ENCODE assay signal across 23 cellular contexts in the genomic region with DNA sequence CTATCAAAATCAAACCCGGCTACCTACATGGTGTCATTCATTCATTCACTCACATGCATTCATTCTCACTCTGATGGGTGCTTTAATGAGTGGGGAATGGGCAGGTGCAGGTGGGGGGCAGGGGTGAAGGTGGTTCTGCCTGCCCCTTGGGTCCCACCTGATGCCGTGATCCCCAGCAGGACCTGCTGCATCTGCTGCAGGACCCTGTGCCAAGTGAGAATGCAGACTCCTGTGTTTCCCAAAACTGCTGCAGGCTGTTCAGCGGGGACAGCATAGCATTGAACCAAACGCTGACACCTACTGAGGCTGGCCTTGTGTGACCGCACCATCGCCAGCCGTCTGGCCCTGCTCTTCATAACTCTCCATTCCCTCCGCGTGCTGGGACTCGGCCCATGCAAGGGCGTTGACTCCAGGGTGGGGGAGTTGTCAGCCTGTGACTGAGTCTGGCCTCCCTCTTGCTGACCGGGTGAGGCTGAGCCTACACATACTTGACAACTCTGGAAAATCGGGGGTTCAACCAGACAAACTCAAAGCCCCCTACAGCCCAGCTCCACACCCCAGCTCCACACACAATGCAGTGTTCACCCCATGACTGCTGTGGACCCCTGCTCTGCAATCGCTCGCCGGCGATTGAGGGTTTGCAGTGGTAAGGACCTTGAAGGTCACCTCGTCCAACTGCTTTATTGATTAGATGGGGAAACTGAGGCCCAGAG. TPM values are rescaled to one million over a fixed set of nuclear protein-coding genes. Genes with fewer than 3 reads are reported as not detected.
A peak's percentile ranks its signal among the peaks of the same experiment; 100 is the strongest.
DNase-seq lines count a peak whose midpoint lies in the region; ATAC-seq, FAIRE-seq and TF ChIP-seq lines count a peak whose summit lies in the region.
"Had no signal": no experiment of that assay in that cellular context is flagged by ENCODE, and none has a peak within 500 bp of the region (broad histone marks: within the 10 kb centered on the region; RNA-seq: fewer than 3 reads in every experiment).

No MANE protein-coding gene starts in this region.

- in situ Hi-C loops in Panc1 (cut with HindIII; ENCODE audit: low pct_unique_long_range_greater_than_20kb, low sequenced_read_pairs): no loop called here

- H4K8ac ChIP-seq in H1 (ENCODE audit: extremely low read depth, insufficient read depth, low read length): no peak overlapping the region; the same call in 1 of the 2 replicates

- CTCF ChIA-PET in Panc1 (lab: Charles Lee) (no interaction called here), H1 (lab: Charles Lee; ENCODE audit: partially characterized antibody) (no interaction called here)

- no peak for TF ChIP-seq RAD21 in H1 (IDR thresholded peaks at IDR 0.05 in 1 of 2, conservative IDR thresholded peaks at IDR 0.05 in 1 of 2; ENCODE audit: low read depth in 2 of 2, low read length in 2 of 2)

- DNase-seq in Panc1 (ENCODE audit: low read depth, low spot score) (no peak), H1 (ENCODE audit: low read depth in 1 of 2, low spot score in 2 of 2) (no peak), right lobe of liver (peak in 2 of 3 donors; percentile 15 to 54), spleen (peak; percentile 70), sciatic nerve (ENCODE audit: low spot score) (no peak), mesenteric fat pad (ENCODE audit: low spot score) (no peak)
- DNase-seq: CD4-positive, alpha-beta T cell; COR-L47; DMS79 treated with DMSO at 0.1 percent for 48 hours; NCI-H1105; NCI-H146; NCI-H2029; NCI-H2227 treated with DMSO at 0.1 percent for 48 hours; NCI-H510A treated with DMSO at 0.1 percent for 48 hours; NCI-H774; NK-92 treated with Interleukin-12 subunit alpha and Interleukin-12 subunit beta, amount 100 ng/mL, for 24 hours; Peyer's patch had no signal

- no peak overlapping the region for H3K4ac ChIP-seq in H1 (replicated peaks; ENCODE audit: insufficient read length, low read depth, low read length)

- no peak for TF ChIP-seq EP300 in H1 (IDR thresholded peaks at IDR 0.05; ENCODE audit: borderline replicate concordance in 1 of 2, low read depth in 2 of 2, low read length in 2 of 2)

- H4K5ac ChIP-seq in H1 (ENCODE audit: insufficient read length, low read depth, low read length): no peak overlapping the region

- H2AFZ ChIP-seq in H1 (ENCODE audit: low read length): no peak overlapping the region

- no peaks in the 10 kb centered on the region for H3K23me2 ChIP-seq in H1 (ENCODE audit: low read depth, low read length)

- 0 out of 2 replicates have a peak, but pooled peaks have one; percentile 9 for ATAC-seq in Panc1
- ATAC-seq in right lobe of liver: no peak
- no peak for ATAC-seq in sciatic nerve
- no peak for ATAC-seq in HG02973 (IDR thresholded peaks at IDR 0.05; ENCODE audit: unreplicated experiment)

- no peak overlapping the region for H3K14ac ChIP-seq in H1 (ENCODE audit: insufficient read length)

- H3K79me2 ChIP-seq in H1 (ENCODE audit: control insufficient read depth in 1 of 2, insufficient read depth in 2 of 2, low read length in 2 of 2): no peaks in the 10 kb centered on the region

- no peak overlapping the region for H3K9ac ChIP-seq in H1 (replicated peaks in 1 of 4; ENCODE audit: extremely low read depth in 1 of 4, low read depth in 3 of 4, low read length in 3 of 4)
- H3K9ac ChIP-seq: BLaER1 had no signal

- no peak overlapping the region for H3K23ac ChIP-seq in H1 (ENCODE audit: insufficient read length)

- no peak for TF ChIP-seq CTCF in Panc1 (IDR thresholded peaks at IDR 0.05)
- TF ChIP-seq CTCF in H1 (IDR thresholded peaks at IDR 0.05; ENCODE audit: control extremely low read depth in 1 of 3, insufficient read depth in 1 of 3, low read depth in 1 of 3, low read length in 3 of 3): no peak
- no peak for TF ChIP-seq CTCF in right lobe of liver (IDR thresholded peaks at IDR 0.05)
- no peak for TF ChIP-seq CTCF in spleen (IDR thresholded peaks at IDR 0.05 in 8 of 11, conservative IDR thresholded peaks at IDR 0.05 in 3 of 11)

- H3K18ac ChIP-seq in H1 (ENCODE audit: extremely low read depth, low read length): peak overlapping the region; percentile 22; the same call in 1 of the 2 replicates

- no peak overlapping the region; the same call in 1 of the 2 replicates for H2AK5ac ChIP-seq in H1 (ENCODE audit: low read depth, low read length)

- FAIRE-seq in H1 (lab: Jason Lieb, UNC): no peak
- FAIRE-seq: H54 had no signal

- peaks cover 6% of the 10 kb centered on the region; the same call in 1 of the 2 replicates for H3K9me3 ChIP-seq in Panc1 (ENCODE audit: control insufficient read depth, insufficient read depth, low read depth, low read length)
- peaks cover 4 to 5% of the 10 kb centered on the region in 2 experiments; a peak in 1 of 4 replicates for H3K9me3 ChIP-seq in H1 (ENCODE audit: insufficient read depth in 2 of 2, low read depth in 1 of 2, low read length in 1 of 2)
- H3K9me3 ChIP-seq in right lobe of liver: no peaks in the 10 kb centered on the region
- H3K9me3 ChIP-seq in spleen: peaks cover 0 to 9% (median 6%) of the 10 kb centered on the region in 8 donors
- H3K9me3 ChIP-seq: Peyer's patch had no signal

- no TSS peak for BruUV-seq in Panc1 (replicated peaks; lab: Mats Ljungman, UMichigan)

- no peaks in the 10 kb centered on the region for H3K27me3 ChIP-seq in Panc1 (ENCODE audit: control insufficient read depth, insufficient read depth, low read length)
- peaks cover 0 to 21% (median 10%) of the 10 kb centered on the region in 4 experiments; a peak in 5 of 7 replicates for H3K27me3 ChIP-seq in H1 (replicated peaks in 1 of 4; ENCODE audit: control insufficient read depth in 3 of 4, extremely low read depth in 1 of 4, insufficient read depth in 3 of 4, low read length in 3 of 4)
- no peaks in the 10 kb centered on the region for H3K27me3 ChIP-seq in right lobe of liver
- peaks cover 0 to 22% (median 0%) of the 10 kb centered on the region in 7 donors for H3K27me3 ChIP-seq in spleen (replicated peaks in 1 of 7)
- H3K27me3 ChIP-seq: BLaER1, Peyer's patch, SJSA1 had no signal

- POLR2A ChIA-PET in Panc1 (lab: Charles Lee) (interaction anchor here (0.7 kb wide), 1 partner anchor 27 kb away, joined by 3 read pairs; no protein-coding TSS in a partner anchor), H1 (lab: Charles Lee; ENCODE audit: partially characterized antibody) (interaction anchor here (1.3 to 1.6 kb wide), 2 partner anchors 13 to 166 kb away, joined by 3 to 4 read pairs; no protein-coding TSS in a partner anchor)

- H3K56ac ChIP-seq in H1 (replicated peaks; ENCODE audit: insufficient read length, low read depth, low read length): no peak overlapping the region

- WGBS in H1 (ENCODE audit: extremely low coverage in 1 of 2, insufficient coverage in 1 of 2, insufficient read length in 1 of 2, insufficient replicate concordance in 2 of 2, low coverage in 1 of 2, low lambda C conversion rate in 2 of 2, missing lambda C conversion rate in 1 of 2), 2 experiments: 94% methylated on average over 17 of the region's 18 CpGs; no CpG with 5 or more reads in 1 of the 2 experiments
- WGBS in right lobe of liver (ENCODE audit: insufficient coverage, low coverage, low lambda C conversion rate, missing lambda C conversion rate): 40% methylated on average over 9 of the region's 18 CpGs
- 84 to 90% (median 87%) methylated on average over 14 to 18 of the region's 18 CpGs for WGBS in spleen, 5 donors

- no peak overlapping the region for H2BK12ac ChIP-seq in H1 (ENCODE audit: low read depth, low read length)

- H3K4me1 ChIP-seq in Panc1 (ENCODE audit: control insufficient read depth, insufficient read depth, low read length) (no peaks in the 10 kb centered on the region), H1 (replicated peaks in 1 of 4; ENCODE audit: control insufficient read depth in 3 of 4, insufficient read depth in 4 of 4, low read length in 3 of 4) (peaks cover 0 to 23% (median 17%) of the 10 kb centered on the region in 4 experiments; a peak in 6 of 7 replicates), right lobe of liver (peaks cover 0 to 29% (median 8%) of the 10 kb centered on the region in 4 donors), spleen (peaks cover 0 to 27% (median 13%) of the 10 kb centered on the region in 6 donors)

- H3K4me3 ChIP-seq in Panc1 (ENCODE audit: low read depth in 2 of 2, low read length in 2 of 2) (no peak overlapping the region), H1 (ENCODE audit: extremely low read depth in 1 of 4, insufficient read depth in 2 of 4, low read depth in 3 of 4, low read length in 4 of 4) (no peak overlapping the region), right lobe of liver (no peak overlapping the region), spleen (no peak overlapping the region)
- H3K4me3 ChIP-seq: BLaER1, Peyer's patch, SJSA1 had no signal

- TF ChIP-seq POLR2A in H1 (IDR thresholded peaks at IDR 0.05; ENCODE audit: control extremely low read depth in 1 of 2, low read depth in 2 of 2, low read length in 2 of 2) (no peak), right lobe of liver (IDR thresholded peaks at IDR 0.05) (no peak), spleen (IDR thresholded peaks at IDR 0.05) (no peak)

- H3K27ac ChIP-seq in Panc1 (ENCODE audit: low read length): no peak overlapping the region
- H3K27ac ChIP-seq in H1 (ENCODE audit: low read depth, low read length): no peak overlapping the region
- H3K27ac ChIP-seq in right lobe of liver: no peak overlapping the region
- H3K27ac ChIP-seq in spleen: no peak overlapping the region
- H3K27ac ChIP-seq: BLaER1, HL-60, Peyer's patch, SJSA1 had no signal

- H2BK5ac ChIP-seq in H1 (ENCODE audit: low read depth, low read length): no peak overlapping the region

- intact Hi-C loops in Panc1 (cut with micrococcal nuclease; ENCODE audit: unreplicated experiment): no loop called here
- intact Hi-C loops in right lobe of liver (cut with DNase I): loop anchor here in 1 of 2 donors (10.0 kb wide), 1 partner anchor 153 kb away; no protein-coding TSS in a partner anchor
- intact Hi-C loops in spleen (cut with DNase I; ENCODE audit: low total_unique reads): no loop called here
- intact Hi-C loops in sciatic nerve (cut with DNase I): no loop called here

- H3K36me3 ChIP-seq in Panc1 (ENCODE audit: control insufficient read depth, insufficient read depth, low read length): no peaks in the 10 kb centered on the region
- H3K36me3 ChIP-seq in H1 (ENCODE audit: control insufficient read depth in 2 of 4, insufficient read depth in 4 of 4, low read length in 3 of 4): no peaks in the 10 kb centered on the region
- H3K36me3 ChIP-seq in right lobe of liver: no peaks in the 10 kb centered on the region
- no peaks in the 10 kb centered on the region for H3K36me3 ChIP-seq in spleen
- H3K36me3 ChIP-seq: BLaER1, SJSA1 had no signal

- H3K4me2 ChIP-seq in H1 (ENCODE audit: insufficient read depth in 1 of 2, low read depth in 2 of 2, low read length in 2 of 2): no peak overlapping the region
- H3K4me2 ChIP-seq: BLaER1 had no signal

- no peak overlapping the region for H2BK20ac ChIP-seq in H1 (ENCODE audit: low read length)

- H3K79me1 ChIP-seq in H1 (ENCODE audit: low read depth, low read length): no peaks in the 10 kb centered on the region

- peak overlapping the region; percentile 88; the same call in 1 of the 2 replicates for H2BK15ac ChIP-seq in H1 (ENCODE audit: low read length)

- H4K20me1 ChIP-seq in H1 (replicated peaks in 1 of 2; ENCODE audit: control insufficient read depth in 1 of 2, insufficient read depth in 2 of 2, low read length in 2 of 2): no peaks in the 10 kb centered on the region
- H4K20me1 ChIP-seq: BLaER1 had no signal

- no peak overlapping the region for H2BK120ac ChIP-seq in H1 (replicated peaks; ENCODE audit: low read depth, low read length)

- H4K91ac ChIP-seq in H1 (replicated peaks; ENCODE audit: insufficient read length, low read length): no peak overlapping the region

RNA-seq across cellular contexts. Expression of gene LINC01488, which starts 9.3 kb away (rescaled TPM):
- total RNA-seq in Panc1 (2021; ENCODE audit: unreplicated experiment) (not detected), right lobe of liver (10 to 100 TPM in 1 of 6 experiments, 1 to 10 TPM in 3, under 1 TPM in 1, not detected in 1; 0.63 to 22.9 (median 1.1) TPM), spleen (not detected), sciatic nerve (not detected), mesenteric fat pad (not detected)
- not detected for polyA plus RNA-seq in Panc1 (2012; ENCODE audit: insufficient read length)
- not detected in 2 replicates for total RNA-seq in H1 (2021; fragmentation: NEBNext Ultra II Directional; extraction: Animal tissue kit (Norgen Biotek cat#: 25700))
- polyA plus RNA-seq in H1 (2011; rRNA removed) (0.03 TPM in 1 of 2 replicates, not detected in the other), spleen (not detected)
- not detected for polyA plus RNA-seq in H1 (2011; cell fraction: cytosol; rRNA removed)
- not detected for polyA plus RNA-seq in H1 (2011; cell fraction: nucleus; rRNA removed)
- polyA plus RNA-seq in H1 (2012, experiment 1 of 2): not detected in 4 replicates
- polyA plus RNA-seq in H1 (2012, experiment 2 of 2): not detected
- polyA plus RNA-seq in H1 (2013, experiment 1 of 2): not detected
- polyA plus RNA-seq in H1 (2013, experiment 2 of 2): not detected
- not detected in 2 replicates for polyA minus RNA-seq in H1 (2011; rRNA and poly(A)+ RNA removed)
- not detected for polyA minus RNA-seq in H1 (2011; cell fraction: cytosol; rRNA and poly(A)+ RNA removed)
- polyA minus RNA-seq in H1 (2011; cell fraction: nucleus; rRNA and poly(A)+ RNA removed): not detected
- total RNA-seq: CD4-positive, alpha-beta T cell; HT1080; Peyer's patch had no signal

Comparison
In these comparisons a context has a peak if more than half of its experiments do, and no peak if none do; other contexts are left out.
1. DNase-seq: peak in right lobe of liver (2 of 3) and spleen (single experiment); none in Panc1 (single experiment), H1 (0 of 2), sciatic nerve (single experiment) and mesenteric fat pad (single experiment).